In the genomic region with DNA sequence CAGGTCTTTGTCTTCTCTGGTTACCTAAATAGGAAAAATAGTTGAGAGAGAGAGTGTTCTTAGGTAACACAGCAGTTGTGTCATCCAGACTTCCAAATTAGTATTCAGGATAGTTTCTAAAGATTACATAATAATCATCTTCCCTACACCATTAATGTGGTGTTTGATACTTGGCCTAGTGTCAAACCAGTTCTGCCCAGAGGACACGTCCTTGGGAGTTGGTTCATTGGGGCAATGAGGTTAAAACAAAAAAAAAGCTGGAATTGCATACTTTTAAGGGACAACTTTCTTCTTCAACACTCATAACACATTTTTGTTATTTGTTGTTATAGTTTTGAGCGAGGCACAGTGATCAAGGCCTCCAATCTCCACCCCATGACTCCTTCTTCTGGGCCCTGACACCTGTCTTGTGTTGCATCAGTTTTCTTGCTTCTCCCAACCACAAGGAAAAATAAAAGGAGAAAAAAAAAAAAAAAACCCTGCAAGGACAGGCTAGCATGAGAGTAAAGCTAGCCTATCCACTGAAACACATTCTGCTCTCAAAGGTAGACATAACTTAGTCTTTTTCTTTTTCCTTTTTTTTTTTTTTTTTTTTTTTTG, we compare ENCODE assay signal across 13 cellular contexts.
DNase-seq lines count a peak whose midpoint lies in the region; ATAC-seq and TF ChIP-seq lines count a peak whose summit lies in the region.
"Had no signal": no experiment of that assay in that cellular context is flagged by ENCODE, and none has a peak within 500 bp of the region (broad histone marks: within the 10 kb centered on the region; RNA-seq: fewer than 3 reads in every experiment).

No MANE protein-coding gene starts in this region.

- H3K27ac ChIP-seq in RWPE1, result peak overlapping the region; percentile 80
- H3K27ac ChIP-seq in rectal smooth muscle tissue (ENCODE audit: low read depth, low read length), result peak overlapping the region; percentile 58

- H3K36me3 ChIP-seq in rectal smooth muscle tissue (ENCODE audit: control insufficient read depth, insufficient read depth, low read length), result peaks cover 2% of the 10 kb centered on the region
- H3K36me3 ChIP-seq: HAP-1 had no signal

- POLR2A ChIA-PET in RWPE1 (lab: Yijun Ruan, JAX; ENCODE audit: low non-redundant PET), result interaction anchor here (0.9 kb wide), 1 partner anchor 79 kb away, joined by 3 read pairs; no protein-coding TSS in a partner anchor

- ATAC-seq in GM21447 (IDR thresholded peaks at IDR 0.05; ENCODE audit: unreplicated experiment) (no peak), HG03025 (IDR thresholded peaks at IDR 0.05; ENCODE audit: low FRiP score, unreplicated experiment) (no peak)

- CTCF ChIA-PET in RWPE1 (lab: Yijun Ruan, JAX), result interaction anchor here (0.6 to 0.8 kb wide), 3 partner anchors 11 to 386 kb away, joined by 3 to 5 read pairs (median 3); no protein-coding TSS in a partner anchor

- TF ChIP-seq CTCF in AG10803 (conservative IDR thresholded peaks at IDR 0.05; ENCODE audit: low read length) (no peak), RWPE1 (conservative IDR thresholded peaks at IDR 0.05; ENCODE audit: low read depth) (no peak), epithelial cell of esophagus (IDR thresholded peaks at IDR 0.05; ENCODE audit: insufficient read depth, low read depth, low read length, missing control alignments) (no peak)

- intact Hi-C loops in head of caudate nucleus (cut with DNase I), result loop anchor here (10.0 kb wide), 1 partner anchor 284 kb away; no protein-coding TSS in a partner anchor

- H3K4me3 ChIP-seq in AG10803 (ENCODE audit: low read length) (no peak overlapping the region), epithelial cell of esophagus (ENCODE audit: low read length) (no peak overlapping the region), rectal smooth muscle tissue (ENCODE audit: low read length) (no peak overlapping the region)
- H3K4me3 ChIP-seq: HAP-1 had no signal

- H3K4me1 ChIP-seq in rectal smooth muscle tissue (ENCODE audit: control insufficient read depth, insufficient read depth, low read length), result peaks cover 15% of the 10 kb centered on the region

- no peak overlapping the region for H3K9ac ChIP-seq in rectal smooth muscle tissue (ENCODE audit: low read length)

- peak; percentile 18 for DNase-seq in AG10803 (ENCODE audit: low read depth)
- no peak for DNase-seq in RWPE1 (ENCODE audit: low spot score)
- peak; percentile 50 for DNase-seq in epithelial cell of esophagus (ENCODE audit: low read depth)
- no peak for DNase-seq in stimulated activated naive CD4-positive, alpha-beta T cell treated with Interleukin-2 at 50 U/mL for 16 hours (lab: John Stamatoyannopoulos, UW)
- DNase-seq in head of caudate nucleus, result no peak
- DNase-seq: activated gamma-delta T cell; effector CD4-positive, alpha-beta T cell; Kasumi-1; midbrain had no signal

- H3K27me3 ChIP-seq in rectal smooth muscle tissue (ENCODE audit: control insufficient read depth, insufficient read depth, low read length), result no peaks in the 10 kb centered on the region

Comparison
In these comparisons a context has a peak if more than half of its experiments do, and no peak if none do; other contexts are left out.
1. DNase-seq: peak in AG10803 (single experiment) and epithelial cell of esophagus (single experiment); none in RWPE1 (single experiment), stimulated activated naive CD4-positive, alpha-beta T cell treated with Interleukin-2 at 50 U/mL for 16 hours (single experiment) and head of caudate nucleus (0 of 42).